Comparison of ENCODE assay signal across 1 cellular context in genomic region chr11:65553301-65554001, GRCh38.
TF ChIP-seq lines count a peak whose summit lies in the region.

No MANE protein-coding gene starts in this region.

TF ChIP-seq in HEK293, 187 proteins besides CTCF, POLR2A, EP300 and RAD21 (continued from another document):
- 0 out of 2 replicates have a peak, but pooled peaks have one; percentile 34 for TF ChIP-seq ZBTB44 (tag by site-specific recombination; IDR thresholded peaks at IDR 0.05)
- no peak for TF ChIP-seq ZNF248 (tag by site-specific recombination; IDR thresholded peaks at IDR 0.05)
- no peak for TF ChIP-seq ZNF596 (tag by site-specific recombination; IDR thresholded peaks at IDR 0.05)
- no peak for TF ChIP-seq EGR2 (tag by site-specific recombination; IDR thresholded peaks at IDR 0.05; ENCODE audit: low read depth)
- TF ChIP-seq ZNF585B (tag by site-specific recombination; IDR thresholded peaks at IDR 0.05) = no peak
- TF ChIP-seq ZNF629 (tag by site-specific recombination; IDR thresholded peaks at IDR 0.05) = no peak
- no peak for TF ChIP-seq ZNF645 (tag by site-specific recombination; IDR thresholded peaks at IDR 0.05)
